Comparison of ENCODE assay signal across 30 cellular contexts in genomic region chr10:101137271-101137670, GRCh38. TPM values are rescaled to one million over a fixed set of nuclear protein-coding genes. Genes with fewer than 3 reads are reported as not detected.
"Had no signal": no experiment of that assay in that cellular context is flagged by ENCODE, and none has a peak within 500 bp of the region (broad histone marks: within the 10 kb centered on the region; RNA-seq: fewer than 3 reads in every experiment).

No MANE protein-coding gene starts in this region.

- DNase-seq: effector CD4-positive, alpha-beta T cell; heart right ventricle; hypothalamus; nucleus accumbens; pancreas; stimulated activated CD4-positive, alpha-beta T cell treated with anti-CD3 and anti-CD28 coated beads, Interleukin-1b, Interleukin-23, amount 100 ng/mL, for 48 hours; stimulated activated CD4-positive, alpha-beta T cell treated with anti-CD3 and anti-CD28 coated beads, Interleukin-4, amount 100 ng/mL, for 24 hours; stomach; substantia nigra; transverse colon had no signal

- H3K27ac ChIP-seq: coronary artery, heart right ventricle, neural progenitor cell, pancreas, stomach, thoracic aorta, transverse colon had no signal

- H3K4me3 ChIP-seq: coronary artery, heart right ventricle, neural progenitor cell, pancreas, stomach, thoracic aorta, transverse colon had no signal

- H3K4me2 ChIP-seq: neural progenitor cell had no signal

- H3K4me1 ChIP-seq: neural progenitor cell had no signal

- H3K9me3 ChIP-seq: heart right ventricle, pancreas, stomach, thoracic aorta, transverse colon had no signal

- H2AFZ ChIP-seq: neural progenitor cell had no signal

- FAIRE-seq: frontal cortex, islet of Langerhans, pancreas had no signal

- H3K36me3 ChIP-seq: heart right ventricle, neural progenitor cell, pancreas, stomach, thoracic aorta, transverse colon had no signal

- H3K9ac ChIP-seq: neural progenitor cell had no signal

- ATAC-seq: esophagus mucosa; heart right ventricle; left lobe of liver; natural killer cell treated with Interleukin-12 subunit alpha and Interleukin-12 subunit beta and Interleukin-15 and Interleukin-18, amount 100 ng/mL, for 72 hours; pancreas; stimulated activated memory B cell treated with anti-CD40 and anti-IgM and Interleukin-4, amounts not matched to agents 10 μg/mL and 1 μg/mL and 100 μg/mL, for 72 hours had no signal

RNA-seq across cellular contexts. Expression of gene TLX1, which starts 6.2 kb away (rescaled TPM):
- total RNA-seq: chondrocyte; dermis microvascular lymphatic vessel endothelial cell; esophagus mucosa; fibroblast of lung; frontal cortex; glomerular endothelial cell; mammary epithelial cell; mesothelial cell of epicardium; mucosa of gallbladder; myocyte; natural killer cell treated with Interleukin-12 subunit alpha and Interleukin-12 subunit beta and Interleukin-15 and Interleukin-18, amount 100 ng/mL, for 72 hours; pancreas; progenitor cell of endocrine pancreas; renal cortical epithelial cell; thoracic aorta; urinary bladder had no signal
- polyA plus RNA-seq: fibroblast of lung, mammary epithelial cell, stomach, urinary bladder had no signal
